29 cellular contexts compared by ENCODE assay signal in the genomic region with DNA sequence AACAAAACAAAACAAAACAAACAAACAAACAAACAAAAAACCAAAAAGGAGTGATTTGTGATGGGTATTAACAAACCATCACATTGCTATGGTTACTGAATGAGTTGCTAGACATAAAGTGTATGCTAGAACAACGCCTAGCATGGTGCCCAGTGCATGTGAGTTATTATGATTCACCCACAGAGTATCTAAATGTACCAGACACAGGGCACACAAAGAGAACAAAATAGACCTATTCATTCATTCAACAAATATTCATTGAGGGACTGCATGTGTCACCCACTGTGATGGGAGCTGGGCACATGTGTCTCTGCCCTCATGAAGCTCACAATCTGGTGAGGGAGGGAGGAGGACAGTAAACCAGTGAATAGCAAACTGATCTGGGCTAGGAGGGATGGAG. TPM values are rescaled to one million over a fixed set of nuclear protein-coding genes. Genes with fewer than 3 reads are reported as not detected.
DNase-seq lines count a peak whose midpoint lies in the region; ATAC-seq and TF ChIP-seq lines count a peak whose summit lies in the region.
"Had no signal": no experiment of that assay in that cellular context is flagged by ENCODE, and none has a peak within 500 bp of the region (broad histone marks: within the 10 kb centered on the region; RNA-seq: fewer than 3 reads in every experiment).

No MANE protein-coding gene starts in this region.

- H3K9me3 ChIP-seq in RWPE2 (ENCODE audit: severe bottlenecking), result no peaks in the 10 kb centered on the region
- no peaks in the 10 kb centered on the region for H3K9me3 ChIP-seq in skeletal muscle satellite cell (replicated peaks; ENCODE audit: low read length)
- peaks cover 0 to 6% (median 0%) of the 10 kb centered on the region in 4 donors for H3K9me3 ChIP-seq in stomach
- H3K9me3 ChIP-seq: gastroesophageal sphincter, Peyer's patch, SJCRH30 had no signal

- no peak for TF ChIP-seq CTCF in RWPE2 (IDR thresholded peaks at IDR 0.05; ENCODE audit: poor library complexity, severe bottlenecking)
- TF ChIP-seq CTCF in stomach (IDR thresholded peaks at IDR 0.05), result no peak

- peaks cover 25% of the 10 kb centered on the region for H3K4me1 ChIP-seq in RWPE2 (ENCODE audit: insufficient read depth, poor library complexity, severe bottlenecking)
- peaks cover 35% of the 10 kb centered on the region for H3K4me1 ChIP-seq in skeletal muscle satellite cell (ENCODE audit: control insufficient read depth, insufficient read depth, low read length)
- H3K4me1 ChIP-seq in stomach, result no peaks in the 10 kb centered on the region
- H3K4me1 ChIP-seq: gastroesophageal sphincter, Peyer's patch had no signal

- H3K4me2 ChIP-seq in skeletal muscle satellite cell (ENCODE audit: low read length), result no peak overlapping the region

- TF ChIP-seq POLR2A in stomach (IDR thresholded peaks at IDR 0.05), result no peak

- WGBS in stomach, 5 donors, result 69 to 92% (median 82%) methylated on average over 1 of the region's 1 CpG

- peak; percentile 87 for ATAC-seq in RWPE2 (ENCODE audit: low read depth)
- ATAC-seq in GM21515 (IDR thresholded peaks at IDR 0.05; ENCODE audit: unreplicated experiment), result no peak
- ATAC-seq: activated T-cell treated with anti-CD3 and anti-CD28 coated beads, Interleukin-2, amount 50 U/mL, for 4 hours; gastroesophageal sphincter had no signal

- intact Hi-C loops in stomach (cut with DNase I; ENCODE audit: low total_unique reads), result no loop called here

- H3K4me3 ChIP-seq in RWPE2 (ENCODE audit: severe bottlenecking), result no peak overlapping the region
- no peak overlapping the region for H3K4me3 ChIP-seq in skeletal muscle satellite cell (ENCODE audit: low read length)
- no peak overlapping the region for H3K4me3 ChIP-seq in stomach
- H3K4me3 ChIP-seq: dorsolateral prefrontal cortex, gastroesophageal sphincter, Peyer's patch, SJCRH30 had no signal

- no peaks in the 10 kb centered on the region for H3K27me3 ChIP-seq in RWPE2 (ENCODE audit: insufficient read depth, poor library complexity, severe bottlenecking)
- H3K27me3 ChIP-seq in skeletal muscle satellite cell (ENCODE audit: control insufficient read depth, insufficient read depth, low read length), result no peaks in the 10 kb centered on the region
- peaks cover 0 to 48% (median 24%) of the 10 kb centered on the region in 3 donors for H3K27me3 ChIP-seq in stomach
- H3K27me3 ChIP-seq: Peyer's patch had no signal

- H3K9ac ChIP-seq in skeletal muscle satellite cell (ENCODE audit: low read depth, low read length), result peak overlapping the region; percentile 51

- H3K27ac ChIP-seq in RWPE2 (ENCODE audit: poor library complexity, severe bottlenecking) (peak overlapping the region; percentile 68), epithelial cell of prostate (peak overlapping the region; percentile 40), stomach (no peak overlapping the region)
- H3K27ac ChIP-seq: 22Rv1, dorsolateral prefrontal cortex, gastroesophageal sphincter, Peyer's patch, SJCRH30 had no signal

- H3K36me3 ChIP-seq in RWPE2 (ENCODE audit: low read depth), result no peaks in the 10 kb centered on the region
- no peaks in the 10 kb centered on the region for H3K36me3 ChIP-seq in skeletal muscle satellite cell (ENCODE audit: insufficient read depth, low read length)
- H3K36me3 ChIP-seq in stomach, result no peaks in the 10 kb centered on the region
- H3K36me3 ChIP-seq: gastroesophageal sphincter, Peyer's patch, SJCRH30 had no signal

- DNase-seq in activated CD8-positive, alpha-beta memory T cell treated with anti-CD3 and anti-CD28 coated beads for 24 hours, result peak; percentile 15
- DNase-seq in activated CD8-positive, alpha-beta memory T cell treated with anti-CD3 and anti-CD28 coated beads, Interleukin-2, amount 50 U/mL, for 4 hours, result no peak
- no peak for DNase-seq in RWPE2 (ENCODE audit: low spot score)
- DNase-seq in epithelial cell of prostate (ENCODE audit: low read depth, low spot score), result peak; percentile 45
- no peak for DNase-seq in GOT3 (lab: John Stamatoyannopoulos, UW)
- no peak for DNase-seq in stomach
- DNase-seq: activated CD4-positive, alpha-beta T cell treated with anti-CD3 and anti-CD28 coated beads, Interleukin-2, amount 10 ng/mL, durations not matched to agents 24 days and 14 days; activated gamma-delta T cell treated with Interleukin-2 at 50 U/mL for 16 hours; activated naive CD8-positive, alpha-beta T cell treated with anti-CD3 and anti-CD28 coated beads, Interleukin-2, amount 10 ng/mL, durations not matched to agents 7 days and 5 days; activated T-cell treated with anti-CD3 and anti-CD28 coated beads, Interleukin-2, amount 50 U/mL, for 4 hours; Calu3; cerebellar nuclear complex; DMS79 treated with DMSO at 0.1 percent for 48 hours; dorsolateral prefrontal cortex; MV-4-11; NCI-H1436; NCI-H2081 treated with DMSO at 0.1 percent for 48 hours; NCI-H345; nephron progenitor cell; Peyer's patch; SJCRH30; stimulated activated CD4-positive, alpha-beta T cell treated with anti-CD3 and anti-CD28 coated beads, Interleukin-1b, Interleukin-23, amount 100 ng/mL, for 48 hours; stimulated activated naive CD4-positive, alpha-beta T cell treated with Interleukin-2 at 50 U/mL for 16 hours had no signal

- TF ChIP-seq EP300 in stomach (IDR thresholded peaks at IDR 0.05), result no peak

RNA-seq across cellular contexts. Expression of gene ACAN, which starts 11.6 kb away (rescaled TPM):
- under 0.01 and 0.22 TPM in 2 replicates for total RNA-seq in skeletal muscle satellite cell (2012; rRNA removed)
- 1 to 10 TPM in 1 of 5 donors, under 1 TPM in 2, not detected in 2; under 0.01 to 2.0 (median 0.72) TPM for total RNA-seq in stomach
- polyA plus RNA-seq in stomach, result under 1 TPM in 1 of 3 donors, not detected in 2; 0.08 TPM
- total RNA-seq: activated CD4-positive, alpha-beta T cell treated with anti-CD3 and anti-CD28 coated beads, Interleukin-2, amount 10 ng/mL, durations not matched to agents 24 days and 14 days; activated naive CD8-positive, alpha-beta T cell treated with anti-CD3 and anti-CD28 coated beads, Interleukin-2, amount 10 ng/mL, durations not matched to agents 7 days and 5 days; activated T-cell treated with anti-CD3 and anti-CD28 coated beads, Interleukin-2, amount 50 U/mL, for 4 hours; Calu3; lung microvascular endothelial cell; SJCRH30 had no signal
- polyA plus RNA-seq: CD14-positive monocyte had no signal

Comparison
In these comparisons a context has a peak if more than half of its experiments do, and no peak if none do; other contexts are left out.
1. DNase-seq: peak in activated CD8-positive, alpha-beta memory T cell treated with anti-CD3 and anti-CD28 coated beads for 24 hours (single experiment) and epithelial cell of prostate (single experiment); none in activated CD8-positive, alpha-beta memory T cell treated with anti-CD3 and anti-CD28 coated beads, Interleukin-2, amount 50 U/mL, for 4 hours (single experiment), RWPE2 (single experiment), GOT3 (single experiment) and stomach (single experiment).
2. H3K27ac ChIP-seq: peak in RWPE2 (single experiment) and epithelial cell of prostate (single experiment); none in stomach (0 of 5).